1 cellular context compared by ENCODE assay signal in genomic region chr1:34852677-34853217, GRCh38.
TF ChIP-seq lines count a peak whose summit lies in the region.

No MANE protein-coding gene starts in this region.

TF ChIP-seq in neural cell, 6 proteins besides CTCF, POLR2A, EP300 and RAD21:
- peak; percentile 90 for TF ChIP-seq SMC3 (conservative IDR thresholded peaks at IDR 0.05; ENCODE audit: poor library complexity)
- no peak for TF ChIP-seq REST (IDR thresholded peaks at IDR 0.05; ENCODE audit: borderline replicate concordance)
- TF ChIP-seq EZH2 (IDR thresholded peaks at IDR 0.05; ENCODE audit: borderline replicate concordance, insufficient read depth, low read length, poor library complexity, severe bottlenecking): no peak
- TF ChIP-seq MXI1 (conservative IDR thresholded peaks at IDR 0.05; ENCODE audit: poor library complexity, severe bottlenecking): peak; percentile 50
- no peak for TF ChIP-seq TAF1 (IDR thresholded peaks at IDR 0.05; ENCODE audit: low read depth)
- peak; percentile 9 for TF ChIP-seq POLR2AphosphoS5 (IDR thresholded peaks at IDR 0.05)
